8 cellular contexts compared by ENCODE assay signal in genomic region chr14:73770977-73771847, GRCh38. TPM values are rescaled to one million over a fixed set of nuclear protein-coding genes. Genes with fewer than 3 reads are reported as not detected.
DNase-seq lines count a peak whose midpoint lies in the region; ATAC-seq lines count a peak whose summit lies in the region.

No MANE protein-coding gene starts in this region.

- DNase-seq in naive thymus-derived CD8-positive, alpha-beta T cell, result no peak
- DNase-seq in H7 (no peak), NCI-H187 (lab: John Stamatoyannopoulos, UW) (no peak), NCI-H526 (lab: John Stamatoyannopoulos, UW) (no peak), occipital lobe (lab: John Stamatoyannopoulos, UW) (no peak)

- H3K27me3 Mint-ChIP-seq in activated naive CD8-positive, alpha-beta T cell, result no peaks in the 10 kb centered on the region
- no peaks in the 10 kb centered on the region for H3K27me3 Mint-ChIP-seq in naive thymus-derived CD8-positive, alpha-beta T cell

- H3K4me3 Mint-ChIP-seq in activated naive CD8-positive, alpha-beta T cell, result peak overlapping the region; percentile 71
- peak overlapping the region; percentile 43 to 75 (median 64) for H3K4me3 Mint-ChIP-seq in naive thymus-derived CD8-positive, alpha-beta T cell

- ATAC-seq in GM19023 (IDR thresholded peaks at IDR 0.05; ENCODE audit: unreplicated experiment), result peak; percentile 18
- peak; percentile 21 for ATAC-seq in HG02970 (IDR thresholded peaks at IDR 0.05; ENCODE audit: low FRiP score, unreplicated experiment)
- ATAC-seq in naive thymus-derived CD8-positive, alpha-beta T cell, result no peak

- no peaks in the 10 kb centered on the region for H3K27me3 ChIP-seq in H7 (ENCODE audit: control insufficient read depth, insufficient read depth, low read length)

- no peaks in the 10 kb centered on the region for H3K9me3 Mint-ChIP-seq in activated naive CD8-positive, alpha-beta T cell (ENCODE audit: low read depth)
- no peaks in the 10 kb centered on the region for H3K9me3 Mint-ChIP-seq in naive thymus-derived CD8-positive, alpha-beta T cell

- peak overlapping the region; percentile 96 for H3K27ac Mint-ChIP-seq in activated naive CD8-positive, alpha-beta T cell
- H3K27ac Mint-ChIP-seq in naive thymus-derived CD8-positive, alpha-beta T cell, result peak overlapping the region; percentile 70 to 97 (median 92)

- peaks cover 71% of the 10 kb centered on the region for H3K4me1 Mint-ChIP-seq in activated naive CD8-positive, alpha-beta T cell (ENCODE audit: low read depth)
- peaks cover 35 to 86% (median 76%) of the 10 kb centered on the region in 4 donors for H3K4me1 Mint-ChIP-seq in naive thymus-derived CD8-positive, alpha-beta T cell

- no peak overlapping the region for H3K4me3 ChIP-seq in H7 (ENCODE audit: insufficient read depth, low read depth, low read length)

- POLR2A ChIA-PET in naive thymus-derived CD8-positive, alpha-beta T cell (lab: Charles Lee), result interaction anchor here (2.0 to 10.0 kb wide), 5 partner anchors 12 to 30 kb away, joined by 5 to 145 read pairs (median 18); a partner anchor contains a TSS

- no peaks in the 10 kb centered on the region for H3K36me3 Mint-ChIP-seq in activated naive CD8-positive, alpha-beta T cell
- H3K36me3 Mint-ChIP-seq in naive thymus-derived CD8-positive, alpha-beta T cell, result peaks cover 0 to 7% (median 0%) of the 10 kb centered on the region in 3 donors

- H3K36me3 ChIP-seq in H7 (replicated peaks; ENCODE audit: control insufficient read depth, insufficient read depth, low read length), result no peaks in the 10 kb centered on the region

RNA-seq across cellular contexts. Expression of gene PNMA1, which starts 57.0 kb away (rescaled TPM):
- 10 to 100 TPM; 40.0 to 43.4 TPM for total RNA-seq in naive thymus-derived CD8-positive, alpha-beta T cell
- polyA plus RNA-seq in naive thymus-derived CD8-positive, alpha-beta T cell, result 10 to 100 TPM; 31.6 to 37.2 (median 37.2) TPM
- 18.0 and 18.1 TPM in 2 replicates for total RNA-seq in H7 (2014; rRNA removed; shearing (Covaris generic))
- total RNA-seq in occipital lobe, result 76.1 TPM

Comparison
In these comparisons a context has a peak if more than half of its experiments do, and no peak if none do; other contexts are left out.
1. ATAC-seq: peak in GM19023 (single experiment) and HG02970 (single experiment); none in naive thymus-derived CD8-positive, alpha-beta T cell (0 of 2).